ENCODE assay signal across 8 cellular contexts in the genomic region with DNA sequence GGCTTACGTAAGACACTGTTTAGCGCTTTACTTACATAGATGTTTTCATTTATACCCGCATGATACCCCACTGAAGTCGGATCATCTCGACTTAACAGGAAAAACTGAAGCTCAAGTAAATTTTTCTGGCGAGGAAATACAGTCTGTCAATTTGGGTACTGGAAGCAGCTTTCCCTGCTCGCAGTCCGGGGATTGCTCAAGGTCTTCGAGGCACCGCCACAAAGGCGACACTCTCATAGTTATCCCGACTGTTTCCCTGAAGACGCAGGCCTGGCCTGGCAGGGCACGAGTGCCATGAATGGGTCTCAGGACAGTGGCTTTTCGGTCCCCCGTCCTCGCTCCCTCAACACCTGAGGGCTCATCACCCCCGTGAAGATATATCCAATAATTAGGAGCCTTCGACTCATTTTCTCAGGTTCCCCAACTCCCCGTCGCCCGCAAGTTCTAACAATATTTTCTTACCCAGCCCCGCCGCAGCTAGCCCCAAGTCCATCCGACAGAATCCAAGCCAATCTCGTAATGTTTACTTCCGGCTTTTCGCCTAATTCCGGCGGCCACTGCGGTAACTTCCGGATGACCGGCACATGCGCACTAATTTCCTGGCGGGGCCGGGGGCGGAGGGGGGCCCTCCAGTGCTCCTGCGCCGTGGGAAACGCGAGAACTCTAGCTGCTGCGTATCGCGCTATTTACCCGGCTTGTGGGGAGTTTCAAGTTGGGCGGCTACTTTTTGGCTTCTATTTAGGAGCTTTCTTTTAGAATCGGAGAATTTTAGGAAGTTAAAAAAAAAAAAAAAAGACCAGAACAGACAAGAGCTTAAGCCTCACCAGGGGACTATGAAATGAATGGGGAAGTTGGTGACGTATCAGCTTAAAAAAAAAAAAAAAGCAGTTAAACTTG.
A peak's percentile ranks its signal among the peaks of the same experiment; 100 is the strongest.
DNase-seq lines count a peak whose midpoint lies in the region; ATAC-seq and FAIRE-seq lines count a peak whose summit lies in the region.

TSS of gene SLU7 (minus strand) at position 521 of the 897 bp plus-strand sequence. CDS start 3,787 bp downstream, outside the sequence.

- peak; percentile 70 for ATAC-seq in GM19023 (IDR thresholded peaks at IDR 0.05; ENCODE audit: unreplicated experiment)
- ATAC-seq in HG03280 (IDR thresholded peaks at IDR 0.05; ENCODE audit: unreplicated experiment) = peak; percentile 66

- peak; percentile 81 for FAIRE-seq in islet of Langerhans (lab: Jason Lieb, UNC)

- DNase-seq in AG08395 (ENCODE audit: low spot score) (peak; percentile 98), NCI-H345 treated with DMSO at 0.1 percent for 48 hours (lab: John Stamatoyannopoulos, UW; ENCODE audit: unreplicated experiment) (peak; percentile 88)
- DNase-seq in activated CD4-positive, CD25-positive, alpha-beta regulatory T cell (lab: John Stamatoyannopoulos, UW) = peak; percentile 79 to 88 (median 85)
- peak; percentile 90 for DNase-seq in central memory CD4-positive, alpha-beta T cell
- DNase-seq in stimulated activated CD4-positive, alpha-beta T cell treated with anti-CD3 and anti-CD28 coated beads, Interleukin-12 subunit alpha, Interleukin-12 subunit beta, amount 100 ng/mL, for 4 hours = peak; percentile 90

Comparison
In these comparisons a context has a peak if more than half of its experiments do, and no peak if none do; other contexts are left out.
1. Peak in every context shown above with its lines: DNase-seq and ATAC-seq.